Comparison of ENCODE assay signal across 8 cellular contexts in genomic region chr13:95660981-95661581, GRCh38. TPM values are rescaled to one million over a fixed set of nuclear protein-coding genes. Genes with fewer than 3 reads are reported as not detected.
DNase-seq lines count a peak whose midpoint lies in the region; ATAC-seq and TF ChIP-seq lines count a peak whose summit lies in the region.

No MANE protein-coding gene starts in this region.

- no peak overlapping the region for H3K4me3 ChIP-seq in WERI-Rb-1 (ENCODE audit: low read depth, low read length)

- peak; percentile 44 for DNase-seq in NOMO-1 treated with DMSO at 0.1 percent for 48 hours (lab: John Stamatoyannopoulos, UW; ENCODE audit: unreplicated experiment)
- DNase-seq in NOMO-1 treated with dmso at 0.1 percent for 144 hours (lab: John Stamatoyannopoulos, UW; ENCODE audit: unreplicated experiment) = no peak
- DNase-seq in MV-4-11 (lab: John Stamatoyannopoulos, UW) = peak; percentile 34
- DNase-seq in WERI-Rb-1 = peak; percentile 51
- no peak for DNase-seq in left colon
- no peak for DNase-seq in NCI-H187 treated with DMSO at 0.1 percent for 48 hours (lab: John Stamatoyannopoulos, UW)

- TF ChIP-seq CTCF in WERI-Rb-1 (IDR thresholded peaks at IDR 0.05; ENCODE audit: low read depth, low read length) = peak; percentile 45

- H3K27me3 ChIP-seq in WERI-Rb-1 (ENCODE audit: insufficient read depth, low read depth, severe bottlenecking) = no peaks in the 10 kb centered on the region

- peaks cover 14% of the 10 kb centered on the region for H3K9me3 ChIP-seq in WERI-Rb-1 (ENCODE audit: severe bottlenecking)

- ATAC-seq in left colon (peak; percentile 37), HG03565 (IDR thresholded peaks at IDR 0.05; ENCODE audit: unreplicated experiment) (no peak), GM18907 (IDR thresholded peaks at IDR 0.05; ENCODE audit: unreplicated experiment) (no peak)

- intact Hi-C loops in left colon (cut with DNase I, micrococcal nuclease) = no loop called here

- no peaks in the 10 kb centered on the region for H3K36me3 ChIP-seq in WERI-Rb-1

- no peak overlapping the region for H3K27ac ChIP-seq in WERI-Rb-1

RNA-seq across cellular contexts. Expression of gene DNAJC3, which starts 15.9 kb away (rescaled TPM):
- 10 to 100 TPM; 59.3 to 60.2 TPM for total RNA-seq in left colon

RNA-seq across cellular contexts. Expression of gene DZIP1, which starts 16.6 kb away (rescaled TPM):
- total RNA-seq in left colon = 1 to 10 TPM; 1.4 to 5.5 TPM

Comparison
In these comparisons a context has a peak if more than half of its experiments do, and no peak if none do; other contexts are left out.
1. DNase-seq: peak in NOMO-1 treated with DMSO at 0.1 percent for 48 hours (single experiment), MV-4-11 (single experiment) and WERI-Rb-1 (single experiment); none in NOMO-1 treated with dmso at 0.1 percent for 144 hours (single experiment), left colon (0 of 2) and NCI-H187 treated with DMSO at 0.1 percent for 48 hours (single experiment).